In genomic region chr20:32904678-32905077, GRCh38 we compare ENCODE assay signal across 8 cellular contexts. TPM values are rescaled to one million over a fixed set of nuclear protein-coding genes. Genes with fewer than 3 reads are reported as not detected.
"Had no signal": no experiment of that assay in that cellular context is flagged by ENCODE, and none has a peak within 500 bp of the region (broad histone marks: within the 10 kb centered on the region; RNA-seq: fewer than 3 reads in every experiment).

No MANE protein-coding gene starts in this region.

RNA-seq across cellular contexts. Expression of gene EFCAB8, which starts 46.0 kb away (rescaled TPM):
- total RNA-seq: kidney epithelial cell, left ventricle myocardium inferior, left ventricle myocardium superior, lower leg skin, myocyte had no signal
- polyA plus RNA-seq: hepatocyte, liver, mammary epithelial cell had no signal
